In genomic region chr16:56518435-56518834, GRCh38 we compare ENCODE assay signal across 9 cellular contexts. TPM values are rescaled to one million over a fixed set of nuclear protein-coding genes. Genes with fewer than 3 reads are reported as not detected.
DNase-seq lines count a peak whose midpoint lies in the region; ATAC-seq, FAIRE-seq and TF ChIP-seq lines count a peak whose summit lies in the region.
"Had no signal": no experiment of that assay in that cellular context is flagged by ENCODE, and none has a peak within 500 bp of the region (broad histone marks: within the 10 kb centered on the region; RNA-seq: fewer than 3 reads in every experiment).

No MANE protein-coding gene starts in this region.

- in situ Hi-C loops in HepG2 (cut with HindIII; ENCODE audit: extremely low pct_ligation_motif_present, low pct_unique_long_range_greater_than_20kb) = loop anchor here (10.0 kb wide), 1 partner anchor 186 kb away; no protein-coding TSS in a partner anchor

- H3K27ac ChIP-seq in HepG2 (ENCODE audit: extremely low read length, insufficient read depth, low read length) (no peak overlapping the region), right lobe of liver (no peak overlapping the region), angular gyrus (ENCODE audit: low read depth, low read length) (peak overlapping the region; percentile 99)

- POLR2A ChIA-PET in HepG2 (lab: Yijun Ruan, JAX) = no interaction called here

- DNase-seq in HepG2 (ENCODE audit: low spot score) (no peak), right lobe of liver (no peak), mesothelial cell of epicardium (ENCODE audit: low spot score in 2 of 2, unreplicated experiment in 2 of 2) (no peak), HuH-7.5 (ENCODE audit: low spot score) (no peak), SIG-M5 treated with dmso at 0.1 percent for 504 hours (lab: John Stamatoyannopoulos, UW; ENCODE audit: unreplicated experiment) (no peak), iPS-NIHi7 (ENCODE audit: extremely low spot score) (no peak)

- no peak for TF ChIP-seq POLR2A in HepG2 (IDR thresholded peaks at IDR 0.05; ENCODE audit: insufficient read depth in 1 of 2, low read depth in 2 of 2, low read length in 2 of 2)
- no peak for TF ChIP-seq POLR2A in right lobe of liver (IDR thresholded peaks at IDR 0.05)

- 94% methylated on average over 7 of the region's 7 CpGs for WGBS in HepG2 (ENCODE audit: low lambda C conversion rate)
- WGBS in right lobe of liver (ENCODE audit: insufficient coverage, low coverage, low lambda C conversion rate, missing lambda C conversion rate) = 84% methylated on average over 6 of the region's 7 CpGs

- peaks cover 32% of the 10 kb centered on the region for H3K4me1 ChIP-seq in HepG2 (ENCODE audit: insufficient read depth, low read length)
- peaks cover 0 to 14% (median 2%) of the 10 kb centered on the region in 4 donors for H3K4me1 ChIP-seq in right lobe of liver

- no peaks in the 10 kb centered on the region for H3K9me3 Mint-ChIP-seq in mesothelial cell of epicardium

- H4K20me1 ChIP-seq in HepG2 (ENCODE audit: insufficient read depth, low read length) = no peaks in the 10 kb centered on the region

- no peak overlapping the region for H2AFZ ChIP-seq in HepG2 (ENCODE audit: low read length)

- H3K36me3 ChIP-seq in HepG2 (replicated peaks in 1 of 2; ENCODE audit: control insufficient read depth in 1 of 2, insufficient read depth in 2 of 2, low read length in 2 of 2) (no peaks in the 10 kb centered on the region), right lobe of liver (no peaks in the 10 kb centered on the region)

- no peak overlapping the region for H3K9ac ChIP-seq in HepG2 (ENCODE audit: insufficient read depth, low read depth, low read length)

- TF ChIP-seq EP300 in HepG2 (IDR thresholded peaks at IDR 0.05; ENCODE audit: low read depth in 2 of 2, low read length in 2 of 2) (no peak), HepG2 (CRISPR knock-in tag; IDR thresholded peaks at IDR 0.05; ENCODE audit: borderline replicate concordance) (no peak)

- H3K27ac Mint-ChIP-seq in mesothelial cell of epicardium = peak overlapping the region; percentile 71

- TSS peak; percentile 74 for BruUV-seq in HepG2 (replicated peaks; lab: Mats Ljungman, UMichigan)

- H3K4me2 ChIP-seq in HepG2 (ENCODE audit: low read depth, low read length) = no peak overlapping the region; the same call in 1 of the 2 replicates

- H3K4me3 Mint-ChIP-seq in mesothelial cell of epicardium = peak overlapping the region; percentile 79

- H3K36me3 Mint-ChIP-seq in mesothelial cell of epicardium = peaks cover 5% of the 10 kb centered on the region

- TF ChIP-seq CTCF in HepG2 (CRISPR knock-in tag; IDR thresholded peaks at IDR 0.05) = no peak
- no peak for TF ChIP-seq CTCF in right lobe of liver (IDR thresholded peaks at IDR 0.05)
- TF ChIP-seq CTCF in mesothelial cell of epicardium (IDR thresholded peaks at IDR 0.05; ENCODE audit: unreplicated experiment) = no peak

- CTCF ChIA-PET in HepG2 (lab: Yijun Ruan, JAX; ENCODE audit: low intra/inter-chr PET ratio, low total read pairs) = no interaction called here

- H3K4me3 ChIP-seq in HepG2 (replicated peaks in 1 of 3; ENCODE audit: insufficient read depth in 1 of 3, low read depth in 2 of 3, low read length in 3 of 3) (no peak overlapping the region), right lobe of liver (no peak overlapping the region)

- ATAC-seq in HepG2 (no peak), right lobe of liver (no peak), HG02623 (IDR thresholded peaks at IDR 0.05; ENCODE audit: unreplicated experiment) (no peak)

- H3K79me2 ChIP-seq in HepG2 (ENCODE audit: insufficient read depth, low read length) = no peaks in the 10 kb centered on the region

- intact Hi-C loops in HepG2 (cut with micrococcal nuclease; ENCODE audit: unreplicated experiment) (no loop called here), right lobe of liver (cut with DNase I) (no loop called here)

- H3K9me3 ChIP-seq in HepG2 (ENCODE audit: low read length) (no peaks in the 10 kb centered on the region), right lobe of liver (no peaks in the 10 kb centered on the region)

- H3K4me1 Mint-ChIP-seq in mesothelial cell of epicardium = peaks cover 20% of the 10 kb centered on the region

- FAIRE-seq in HepG2 (lab: Jason Lieb, UNC) = no peak

- H3K27me3 Mint-ChIP-seq in mesothelial cell of epicardium (ENCODE audit: low read depth) = no peaks in the 10 kb centered on the region

- H3K27me3 ChIP-seq in HepG2 (ENCODE audit: control insufficient read depth in 1 of 2, insufficient read depth in 2 of 2, low read length in 2 of 2) = no peaks in the 10 kb centered on the region; a peak in 1 of 5 replicates
- H3K27me3 ChIP-seq in right lobe of liver = no peaks in the 10 kb centered on the region

- no peak for TF ChIP-seq RAD21 in HepG2 (CRISPR knock-in tag; IDR thresholded peaks at IDR 0.05)

TF ChIP-seq in HepG2, 621 proteins besides CTCF, POLR2A, EP300 and RAD21 (continues in another document):
- TF ChIP-seq KDM5A (IDR thresholded peaks at IDR 0.05; ENCODE audit: borderline replicate concordance, low read length) (no peak), ATF1 (CRISPR knock-in tag; IDR thresholded peaks at IDR 0.05) (no peak), MATR3 (CRISPR knock-in tag; IDR thresholded peaks at IDR 0.05) (no peak), ZMAT5 (CRISPR knock-in tag; IDR thresholded peaks at IDR 0.05; ENCODE audit: borderline replicate concordance, low read depth) (no peak)

RNA-seq across cellular contexts. Expression of gene BBS2, which starts 1.4 kb away (rescaled TPM):
- 59.7 and 63.5 TPM in 2 replicates for total RNA-seq in HepG2 (2016; rRNA removed; fragmentation: Illumina TruSeq; extraction: Trizol)
- total RNA-seq in HepG2 (2016; cell fraction: cytosol; rRNA removed; fragmentation: Illumina TruSeq; extraction: Trizol; ENCODE audit: low read depth) = 11.6 and 13.5 TPM in 2 replicates
- 58.4 and 59.3 TPM in 2 replicates for total RNA-seq in HepG2 (2016; cell fraction: insoluble cytoplasmic fraction; rRNA removed; fragmentation: Illumina TruSeq; extraction: Trizol)
- 13.6 and 15.7 TPM in 2 replicates for total RNA-seq in HepG2 (2016; cell fraction: membrane; rRNA removed; fragmentation: Illumina TruSeq; extraction: Trizol)
- total RNA-seq in HepG2 (2016; cell fraction: nucleus; rRNA removed; fragmentation: Illumina TruSeq; extraction: Trizol) = 42.3 and 45.1 TPM in 2 replicates
- polyA plus RNA-seq in HepG2 (2011; rRNA removed) = 58.2 and 68.3 TPM in 2 replicates
- 25.1 and 27.0 TPM in 2 replicates for polyA plus RNA-seq in HepG2 (2011; cell fraction: cytosol; rRNA removed)
- polyA plus RNA-seq in HepG2 (2011; cell fraction: nucleus; rRNA removed) = 95.3 and 104 TPM in 2 replicates
- polyA plus RNA-seq in HepG2 (2012) = 30.0 and 44.8 TPM in 2 replicates
- polyA plus RNA-seq in HepG2 (2016; cell fraction: cytosol; fragmentation: Illumina TruSeq; extraction: Trizol; ENCODE audit: low read depth) = 2.8 and 2.9 TPM in 2 replicates
- 44.4 and 54.3 TPM in 2 replicates for polyA plus RNA-seq in HepG2 (2016; cell fraction: insoluble cytoplasmic fraction; fragmentation: Illumina TruSeq; extraction: Trizol; ENCODE audit: low read depth)
- 3.6 and 5.8 TPM in 2 replicates for polyA plus RNA-seq in HepG2 (2016; cell fraction: membrane; fragmentation: Illumina TruSeq; extraction: Trizol; ENCODE audit: low read depth)
- polyA plus RNA-seq in HepG2 (2016; cell fraction: nucleus; fragmentation: Illumina TruSeq; extraction: Trizol; ENCODE audit: insufficient read depth, low read depth) = 51.0 and 65.6 TPM in 2 replicates
- 43.0 and 46.6 TPM in 2 replicates for polyA minus RNA-seq in HepG2 (2011; rRNA and poly(A)+ RNA removed; ENCODE audit: low replicate concordance)
- polyA minus RNA-seq in HepG2 (2011; cell fraction: cytosol; rRNA and poly(A)+ RNA removed) = 29.7 and 39.9 TPM in 2 replicates
- 56.1 and 67.9 TPM in 2 replicates for polyA minus RNA-seq in HepG2 (2011; cell fraction: nucleus; rRNA and poly(A)+ RNA removed)
- total RNA-seq in right lobe of liver = 10 to 100 TPM in 4 of 6 experiments, 1 to 10 TPM in 2; 5.6 to 18.4 (median 10.5) TPM
- 58.2 to 63.1 TPM (median 60.8 TPM) in 3 replicates for total RNA-seq in mesothelial cell of epicardium

RNA-seq across cellular contexts. Expression of gene MT4, which starts 46.4 kb away (rescaled TPM):
- total RNA-seq in HepG2 (2016; rRNA removed; fragmentation: Illumina TruSeq; extraction: Trizol) (not detected in 2 replicates), right lobe of liver (not detected), mesothelial cell of epicardium (not detected in 3 replicates)
- not detected in 2 replicates for total RNA-seq in HepG2 (2016; cell fraction: cytosol; rRNA removed; fragmentation: Illumina TruSeq; extraction: Trizol; ENCODE audit: low read depth)
- not detected in 2 replicates for total RNA-seq in HepG2 (2016; cell fraction: insoluble cytoplasmic fraction; rRNA removed; fragmentation: Illumina TruSeq; extraction: Trizol)
- not detected in 2 replicates for total RNA-seq in HepG2 (2016; cell fraction: membrane; rRNA removed; fragmentation: Illumina TruSeq; extraction: Trizol)
- total RNA-seq in HepG2 (2016; cell fraction: nucleus; rRNA removed; fragmentation: Illumina TruSeq; extraction: Trizol) = not detected in 2 replicates
- polyA plus RNA-seq in HepG2 (2011; rRNA removed) = not detected in 2 replicates
- polyA plus RNA-seq in HepG2 (2011; cell fraction: cytosol; rRNA removed) = not detected in 2 replicates
- not detected in 2 replicates for polyA plus RNA-seq in HepG2 (2011; cell fraction: nucleus; rRNA removed)
- not detected in 2 replicates for polyA plus RNA-seq in HepG2 (2012)
- polyA plus RNA-seq in HepG2 (2016; cell fraction: cytosol; fragmentation: Illumina TruSeq; extraction: Trizol; ENCODE audit: low read depth) = not detected in 2 replicates
- polyA plus RNA-seq in HepG2 (2016; cell fraction: insoluble cytoplasmic fraction; fragmentation: Illumina TruSeq; extraction: Trizol; ENCODE audit: low read depth) = not detected in 2 replicates
- not detected in 2 replicates for polyA plus RNA-seq in HepG2 (2016; cell fraction: membrane; fragmentation: Illumina TruSeq; extraction: Trizol; ENCODE audit: low read depth)
- polyA plus RNA-seq in HepG2 (2016; cell fraction: nucleus; fragmentation: Illumina TruSeq; extraction: Trizol; ENCODE audit: insufficient read depth, low read depth) = not detected in 2 replicates
- polyA minus RNA-seq in HepG2 (2011; rRNA and poly(A)+ RNA removed; ENCODE audit: low replicate concordance) = not detected in 2 replicates
- not detected in 2 replicates for polyA minus RNA-seq in HepG2 (2011; cell fraction: cytosol; rRNA and poly(A)+ RNA removed)
- polyA minus RNA-seq in HepG2 (2011; cell fraction: nucleus; rRNA and poly(A)+ RNA removed) = not detected in 2 replicates
- total RNA-seq: glomerular endothelial cell had no signal
